6 cellular contexts compared by ENCODE assay signal in genomic region chr11:66154109-66154508, GRCh38.
"Had no signal": no experiment of that assay in that cellular context is flagged by ENCODE, and none has a peak within 500 bp of the region (broad histone marks: within the 10 kb centered on the region; RNA-seq: fewer than 3 reads in every experiment).

No MANE protein-coding gene starts in this region.

- DNase-seq: H9, HCEC 1CT, HFFc6, KG1 had no signal

- H3K4me3 Mint-ChIP-seq: GM23338, H9, HFFc6 had no signal

- ATAC-seq: GM23338 had no signal

- H3K27me3 Mint-ChIP-seq: IgD-negative memory B cell had no signal

- H3K9me3 Mint-ChIP-seq: GM23338, H9, HFFc6 had no signal

- H3K4me3 ChIP-seq: GM23338 had no signal

- H3K27ac Mint-ChIP-seq: GM23338, H9, HFFc6 had no signal
